In genomic region chr10:68901106-68901927, GRCh38 we compare ENCODE assay signal across 8 cellular contexts. TPM values are rescaled to one million over a fixed set of nuclear protein-coding genes. Genes with fewer than 3 reads are reported as not detected.
DNase-seq lines count a peak whose midpoint lies in the region; ATAC-seq and TF ChIP-seq lines count a peak whose summit lies in the region.

A gene with protein sequence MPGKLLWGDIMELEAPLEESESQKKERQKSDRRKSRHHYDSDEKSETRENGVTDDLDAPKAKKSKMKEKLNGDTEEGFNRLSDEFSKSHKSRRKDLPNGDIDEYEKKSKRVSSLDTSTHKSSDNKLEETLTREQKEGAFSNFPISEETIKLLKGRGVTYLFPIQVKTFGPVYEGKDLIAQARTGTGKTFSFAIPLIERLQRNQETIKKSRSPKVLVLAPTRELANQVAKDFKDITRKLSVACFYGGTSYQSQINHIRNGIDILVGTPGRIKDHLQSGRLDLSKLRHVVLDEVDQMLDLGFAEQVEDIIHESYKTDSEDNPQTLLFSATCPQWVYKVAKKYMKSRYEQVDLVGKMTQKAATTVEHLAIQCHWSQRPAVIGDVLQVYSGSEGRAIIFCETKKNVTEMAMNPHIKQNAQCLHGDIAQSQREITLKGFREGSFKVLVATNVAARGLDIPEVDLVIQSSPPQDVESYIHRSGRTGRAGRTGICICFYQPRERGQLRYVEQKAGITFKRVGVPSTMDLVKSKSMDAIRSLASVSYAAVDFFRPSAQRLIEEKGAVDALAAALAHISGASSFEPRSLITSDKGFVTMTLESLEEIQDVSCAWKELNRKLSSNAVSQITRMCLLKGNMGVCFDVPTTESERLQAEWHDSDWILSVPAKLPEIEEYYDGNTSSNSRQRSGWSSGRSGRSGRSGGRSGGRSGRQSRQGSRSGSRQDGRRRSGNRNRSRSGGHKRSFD (plus strand): TSS chr10:68901315. CDS start chr10:68901385, 70 bp downstream.

- H3K27me3 ChIP-seq in BLaER1 (no peaks in the 10 kb centered on the region), colonic mucosa (no peaks in the 10 kb centered on the region), layer of hippocampus (ENCODE audit: control insufficient read depth, insufficient read depth, low read length) (no peaks in the 10 kb centered on the region)

- H3K9me3 ChIP-seq in BLaER1 (no peaks in the 10 kb centered on the region), colonic mucosa (no peaks in the 10 kb centered on the region)

- peak within 1 kb of the TSS; percentile 99 for H3K27ac Mint-ChIP-seq in activated CD4-positive, alpha-beta T cell treated with anti-CD3 and anti-CD28 coated beads, Interleukin-2, amount 10 ng/mL, durations not matched to agents 24 days and 14 days

- peaks cover 22% of the 10 kb centered on the region; the same call in 1 of the 2 replicates for H4K20me1 ChIP-seq in BLaER1

- intact Hi-C loops in activated CD4-positive, alpha-beta T cell treated with anti-CD3 and anti-CD28 coated beads, Interleukin-2, amount 10 ng/mL, durations not matched to agents 24 days and 14 days (cut with micrococcal nuclease): loop anchor here (1.0 to 5.0 kb wide), 11 partner anchors 55 to 827 kb away; partner anchors contain the start of genes CCAR1, DDX21, HERC4 and HNRNPH3
- intact Hi-C loops in colonic mucosa (cut with DNase I): no loop called here

- H3K27me3 Mint-ChIP-seq in activated CD4-positive, alpha-beta T cell treated with anti-CD3 and anti-CD28 coated beads, Interleukin-2, amount 10 ng/mL, durations not matched to agents 24 days and 14 days: peaks cover 3% of the 10 kb centered on the region

- ATAC-seq in GM19324 (IDR thresholded peaks at IDR 0.05; ENCODE audit: low FRiP score, unreplicated experiment) (peak; percentile 99), HG03469 (IDR thresholded peaks at IDR 0.05; ENCODE audit: unreplicated experiment) (peak; percentile 95)

- H3K4me1 Mint-ChIP-seq in activated CD4-positive, alpha-beta T cell treated with anti-CD3 and anti-CD28 coated beads, Interleukin-2, amount 10 ng/mL, durations not matched to agents 24 days and 14 days: peaks cover 39% of the 10 kb centered on the region

- H3K9me3 Mint-ChIP-seq in activated CD4-positive, alpha-beta T cell treated with anti-CD3 and anti-CD28 coated beads, Interleukin-2, amount 10 ng/mL, durations not matched to agents 24 days and 14 days: no peaks in the 10 kb centered on the region

- H3K4me3 Mint-ChIP-seq in activated CD4-positive, alpha-beta T cell treated with anti-CD3 and anti-CD28 coated beads, Interleukin-2, amount 10 ng/mL, durations not matched to agents 24 days and 14 days: peak within 1 kb of the TSS; percentile 96

- TF ChIP-seq CTCF in colonic mucosa (IDR thresholded peaks at IDR 0.05): no peak

- H3K4me1 ChIP-seq in BLaER1 (peaks cover 24% of the 10 kb centered on the region), colonic mucosa (no peaks in the 10 kb centered on the region)

- H3K27ac ChIP-seq in BLaER1 (peak within 1 kb of the TSS; percentile 98), colonic mucosa (peak within 1 kb of the TSS; percentile 95), layer of hippocampus (ENCODE audit: low read depth, low read length) (peak within 1 kb of the TSS; percentile 99)

- H3K36me3 ChIP-seq in BLaER1 (peaks cover 15% of the 10 kb centered on the region), colonic mucosa (no peaks in the 10 kb centered on the region)

- H3K36me3 Mint-ChIP-seq in activated CD4-positive, alpha-beta T cell treated with anti-CD3 and anti-CD28 coated beads, Interleukin-2, amount 10 ng/mL, durations not matched to agents 24 days and 14 days (ENCODE audit: low read depth): peaks cover 29% of the 10 kb centered on the region

- H3K4me2 ChIP-seq in BLaER1: peak within 1 kb of the TSS; percentile 95

- peak within 1 kb of the TSS; percentile 91 for H3K4me3 ChIP-seq in BLaER1
- peak within 1 kb of the TSS; percentile 76 for H3K4me3 ChIP-seq in colonic mucosa

- H3K9ac ChIP-seq in BLaER1: peak within 1 kb of the TSS; percentile 93
- H3K9ac ChIP-seq in colonic mucosa (ENCODE audit: low read depth in 2 of 2, low read length in 2 of 2): peak within 1 kb of the TSS; percentile 79 to 84

- DNase-seq in NCI-H526 treated with DMSO at 0.1 percent for 48 hours (lab: John Stamatoyannopoulos, UW): peak; percentile 91
- peak; percentile 99 for DNase-seq in activated CD4-positive, alpha-beta T cell treated with anti-CD3 and anti-CD28 coated beads, Interleukin-2, amount 10 ng/mL, durations not matched to agents 24 days and 14 days
- DNase-seq in colonic mucosa: peak; percentile 98
- DNase-seq in stimulated activated CD4-positive, alpha-beta T cell treated with anti-CD3 and anti-CD28 coated beads, Interleukin-1b, Interleukin-23, amount 100 ng/mL, for 48 hours: peak; percentile 97

RNA-seq across cellular contexts. Expression of the gene that starts here (rescaled TPM):
- 60.2 and 63.0 TPM in 2 replicates for total RNA-seq in activated CD4-positive, alpha-beta T cell treated with anti-CD3 and anti-CD28 coated beads, Interleukin-2, amount 10 ng/mL, durations not matched to agents 24 days and 14 days
- 10 to 100 TPM; 22.6 to 24.1 TPM for total RNA-seq in colonic mucosa

Comparison
In these comparisons a context has a peak if more than half of its experiments do, and no peak if none do; other contexts are left out.
1. Peak in every context shown above with its lines: DNase-seq, ATAC-seq, H3K4me3 ChIP-seq and H3K27ac ChIP-seq.